In the genomic region with DNA sequence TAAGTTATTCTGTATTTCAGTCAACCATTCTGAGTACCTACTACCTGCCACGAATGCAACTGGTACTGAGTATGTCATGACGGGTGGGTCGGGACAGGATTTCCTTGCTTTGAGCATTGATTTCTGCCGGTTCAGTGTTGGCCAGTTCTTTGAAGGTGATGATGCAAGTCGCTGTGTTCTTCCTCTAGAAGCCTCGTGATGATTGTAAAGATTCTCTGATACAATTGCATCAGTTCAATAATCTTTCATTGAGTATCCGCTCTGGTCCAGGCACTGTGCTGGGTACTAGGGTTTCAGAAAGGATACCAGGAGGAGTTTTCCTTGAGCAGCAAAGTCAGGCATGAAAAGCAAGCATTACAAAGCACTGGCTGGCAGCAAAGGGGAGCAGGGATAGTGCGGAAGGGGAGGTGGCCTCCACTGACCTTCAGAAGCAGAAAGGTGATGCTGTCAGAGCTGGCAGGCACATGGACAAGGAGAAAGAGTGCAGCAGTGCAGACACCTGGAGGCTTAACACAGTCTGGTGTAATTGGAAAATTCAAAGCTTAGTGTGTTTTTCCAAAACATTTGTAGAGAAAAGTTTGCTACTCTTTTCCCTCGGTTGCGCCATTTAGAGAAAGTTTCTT, we compare ENCODE assay signal across 17 cellular contexts.
DNase-seq lines count a peak whose midpoint lies in the region; ATAC-seq, FAIRE-seq and TF ChIP-seq lines count a peak whose summit lies in the region.
"Had no signal": no experiment of that assay in that cellular context is flagged by ENCODE, and none has a peak within 500 bp of the region (broad histone marks: within the 10 kb centered on the region; RNA-seq: fewer than 3 reads in every experiment).

No MANE protein-coding gene starts in this region.

- no peak for TF ChIP-seq RAD21 in GM12878 (IDR thresholded peaks at IDR 0.05; ENCODE audit: insufficient read depth, low read depth, low read length)

- peaks cover 58% of the 10 kb centered on the region for H3K36me3 ChIP-seq in OCI-LY3 (replicated peaks; ENCODE audit: low read depth, low read length)
- H3K36me3 ChIP-seq in GM12878 (ENCODE audit: control insufficient read depth in 2 of 2, insufficient read depth in 2 of 2, low read length in 1 of 2): peaks cover 24 to 48% of the 10 kb centered on the region in 2 experiments
- H3K36me3 ChIP-seq: uterus had no signal

- H3K9ac ChIP-seq in OCI-LY3 (ENCODE audit: low read length) (no peak overlapping the region), GM12878 (ENCODE audit: control insufficient read depth, insufficient read depth, low read length) (no peak overlapping the region)

- in situ Hi-C loops in GM12878 (cut with MboI): no loop called here

- TF ChIP-seq POLR2A in GM12878 (IDR thresholded peaks at IDR 0.05; ENCODE audit: low read depth, low read length): 0 out of 2 replicates have a peak, but pooled peaks have one; percentile 11

- WGBS in GM12878 (ENCODE audit: insufficient coverage, insufficient replicate concordance, low lambda C conversion rate, missing lambda C conversion rate): 66% methylated on average over 10 of the region's 10 CpGs

- no TSS peak for BruUV-seq in GM12878 (replicated peaks; lab: Mats Ljungman, UMichigan)

- H3K4me3 ChIP-seq in OCI-LY3 (ENCODE audit: low read length): no peak overlapping the region
- no peak overlapping the region for H3K4me3 ChIP-seq in GM12878
- H3K4me3 ChIP-seq: uterus had no signal

- H2AFZ ChIP-seq in OCI-LY3 (ENCODE audit: low read depth, low read length): no peak overlapping the region
- no peak overlapping the region for H2AFZ ChIP-seq in GM12878 (ENCODE audit: control insufficient read depth, low read depth, low read length)

- H3K9me3 Mint-ChIP-seq in activated T-cell treated with anti-CD3 and anti-CD28 coated beads, Interleukin-2, amount 50 U/mL, for 4 hours: peaks cover 14% of the 10 kb centered on the region
- H3K9me3 Mint-ChIP-seq in progenitor cell of endocrine pancreas (ENCODE audit: low read depth): peaks cover 15% of the 10 kb centered on the region

- ATAC-seq in activated T-cell treated with anti-CD3 and anti-CD28 coated beads, Interleukin-2, amount 50 U/mL, for 4 hours: no peak
- ATAC-seq in GM12878: no peak

- H4K20me1 ChIP-seq in OCI-LY3 (ENCODE audit: insufficient read depth, low read length): no peaks in the 10 kb centered on the region; the same call in 1 of the 2 replicates
- H4K20me1 ChIP-seq in GM12878 (ENCODE audit: control insufficient read depth, insufficient read depth): no peaks in the 10 kb centered on the region

- no peaks in the 10 kb centered on the region for H3K9me3 ChIP-seq in OCI-LY3 (ENCODE audit: insufficient read depth, low read length)
- H3K9me3 ChIP-seq in GM12878 (replicated peaks; ENCODE audit: control insufficient read depth, insufficient read depth, low read length): peaks cover 2% of the 10 kb centered on the region; the same call in 2 of the 3 replicates
- H3K9me3 ChIP-seq: uterus had no signal

- DNase-seq in activated T-cell treated with anti-CD3 and anti-CD28 coated beads, Interleukin-2, amount 50 U/mL, for 4 hours: no peak
- DNase-seq in activated T-cell treated with anti-CD3 and anti-CD28 coated beads for 4 hours (no peak), GM12878 (ENCODE audit: low read depth, low spot score) (no peak), progenitor cell of endocrine pancreas (ENCODE audit: low spot score, unreplicated experiment) (no peak), GM10248 (ENCODE audit: extremely low spot score) (no peak), NOMO-1 treated with DMSO at 0.1 percent for 48 hours (lab: John Stamatoyannopoulos, UW; ENCODE audit: unreplicated experiment) (no peak), RCC 7860 (ENCODE audit: low spot score) (no peak)
- DNase-seq: anterior cingulate cortex, erythroblast, glutamatergic neuron, NCI-H2029 treated with DMSO at 0.1 percent for 48 hours, SHP77, uterus had no signal

- no peak for TF ChIP-seq EP300 in GM12878 (IDR thresholded peaks at IDR 0.05; ENCODE audit: borderline replicate concordance in 1 of 2, control insufficient read depth in 1 of 2, low read depth in 2 of 2, low read length in 2 of 2)

- intact Hi-C loops in GM12878 (cut with micrococcal nuclease; ENCODE audit: unreplicated experiment): no loop called here

- peaks cover 68% of the 10 kb centered on the region for H3K79me2 ChIP-seq in OCI-LY3 (ENCODE audit: low read length)
- H3K79me2 ChIP-seq in GM12878 (ENCODE audit: control insufficient read depth, insufficient read depth, low read length): peaks cover 70% of the 10 kb centered on the region

- H3K27me3 ChIP-seq in OCI-LY3 (ENCODE audit: low read depth, low read length) (no peaks in the 10 kb centered on the region), GM12878 (replicated peaks in 1 of 2; ENCODE audit: control insufficient read depth in 2 of 2, insufficient read depth in 2 of 2, low read length in 1 of 2) (no peaks in the 10 kb centered on the region)
- H3K27me3 ChIP-seq: uterus had no signal

- H3K27ac ChIP-seq in OCI-LY3 (ENCODE audit: low read length) (peak overlapping the region; percentile 99), GM12878 (ENCODE audit: control insufficient read depth, insufficient read depth) (no peak overlapping the region)
- H3K27ac ChIP-seq: uterus had no signal

- POLR2A ChIA-PET in GM12878 (lab: Charles Lee): interaction anchor here (1.6 to 8.0 kb wide), 2 partner anchors 10 to 26 kb away, joined by 3 to 120 read pairs; no protein-coding TSS in a partner anchor
- POLR2A ChIA-PET in GM10248 (lab: Yijun Ruan, JAX): interaction anchor here (0.7 kb wide), 1 partner anchor 13 kb away, joined by 3 read pairs; no protein-coding TSS in a partner anchor

- peaks cover 68% of the 10 kb centered on the region for H3K4me1 Mint-ChIP-seq in activated T-cell treated with anti-CD3 and anti-CD28 coated beads, Interleukin-2, amount 50 U/mL, for 4 hours (ENCODE audit: low read depth)
- H3K4me1 Mint-ChIP-seq in progenitor cell of endocrine pancreas (ENCODE audit: low read depth): peaks cover 16% of the 10 kb centered on the region
- H3K4me1 Mint-ChIP-seq: nephron had no signal

- H3K4me1 ChIP-seq in OCI-LY3 (ENCODE audit: low read length) (peaks cover 52% of the 10 kb centered on the region), GM12878 (ENCODE audit: control insufficient read depth, insufficient read depth, low read length) (peaks cover 55% of the 10 kb centered on the region)
- H3K4me1 ChIP-seq: uterus had no signal

- no peaks in the 10 kb centered on the region for H3K27me3 Mint-ChIP-seq in activated T-cell treated with anti-CD3 and anti-CD28 coated beads, Interleukin-2, amount 50 U/mL, for 4 hours (ENCODE audit: low read depth)
- no peaks in the 10 kb centered on the region for H3K27me3 Mint-ChIP-seq in progenitor cell of endocrine pancreas

- peak overlapping the region; percentile 89 for H3K27ac Mint-ChIP-seq in progenitor cell of endocrine pancreas

- FAIRE-seq in GM12878 (lab: Jason Lieb, UNC) (no peak), RCC 7860 (lab: Jason Lieb, UNC) (no peak)
- FAIRE-seq: colon, G401.6 had no signal

- TF ChIP-seq CTCF in OCI-LY3 (IDR thresholded peaks at IDR 0.05; ENCODE audit: low read depth, low read length) (no peak), GM12878 (IDR thresholded peaks at IDR 0.05 in 2 of 3, conservative IDR thresholded peaks at IDR 0.05 in 1 of 3; ENCODE audit: control insufficient read depth in 2 of 3, extremely low read depth in 1 of 3, insufficient read depth in 1 of 3, low read depth in 3 of 3, low read length in 3 of 3) (no peak), progenitor cell of endocrine pancreas (IDR thresholded peaks at IDR 0.05; ENCODE audit: unreplicated experiment) (no peak), GM10248 (IDR thresholded peaks at IDR 0.05; ENCODE audit: control extremely low read depth, extremely low read depth, low read depth, missing control alignments) (no peak)

- RAD21 ChIA-PET in GM12878 (lab: Charles Lee; ENCODE audit: unreplicated experiment): interaction anchor here (2.5 to 4.1 kb wide), 2 partner anchors 8 to 12 kb away, joined by 25 to 29 read pairs; no protein-coding TSS in a partner anchor

- CTCF ChIA-PET in GM12878 (lab: Yijun Ruan, JAX) (interaction anchor here (0.8 to 4.0 kb wide), 7 partner anchors 9 to 189 kb away, joined by 3 to 14 read pairs (median 4); no protein-coding TSS in a partner anchor), GM10248 (lab: Yijun Ruan, JAX) (interaction anchor here (0.8 to 3.1 kb wide), 5 partner anchors 9 to 126 kb away, joined by 3 to 17 read pairs (median 5); no protein-coding TSS in a partner anchor)

- SMC1A ChIA-PET in GM12878 (lab: Charles Lee; ENCODE audit: uncharacterized antibody, unreplicated experiment): interaction anchor here (0.9 to 12.6 kb wide), 6 partner anchors 9 to 40 kb away, joined by 3 to 213 read pairs (median 4); no protein-coding TSS in a partner anchor

- H3K36me3 Mint-ChIP-seq in activated T-cell treated with anti-CD3 and anti-CD28 coated beads, Interleukin-2, amount 50 U/mL, for 4 hours (ENCODE audit: insufficient read depth): peaks cover 64% of the 10 kb centered on the region
- H3K36me3 Mint-ChIP-seq in progenitor cell of endocrine pancreas (ENCODE audit: insufficient read depth): peaks cover 37% of the 10 kb centered on the region

- H3K4me3 Mint-ChIP-seq in activated T-cell treated with anti-CD3 and anti-CD28 coated beads, Interleukin-2, amount 50 U/mL, for 4 hours: peak overlapping the region; percentile 11
- H3K4me3 Mint-ChIP-seq in progenitor cell of endocrine pancreas (ENCODE audit: low read depth): no peak overlapping the region
- H3K4me3 Mint-ChIP-seq: nephron had no signal

- H3K4me2 ChIP-seq in OCI-LY3 (ENCODE audit: low read length): no peak overlapping the region
- H3K4me2 ChIP-seq in GM12878 (ENCODE audit: control insufficient read depth, insufficient read depth): no peak overlapping the region

TF ChIP-seq in GM12878, 131 proteins besides CTCF, POLR2A, EP300 and RAD21:
- TF ChIP-seq TBL1XR1 (IDR thresholded peaks at IDR 0.05; ENCODE audit: low read depth, low read length) (no peak), IKZF1 (conservative IDR thresholded peaks at IDR 0.05) (no peak)
